In the genomic region with DNA sequence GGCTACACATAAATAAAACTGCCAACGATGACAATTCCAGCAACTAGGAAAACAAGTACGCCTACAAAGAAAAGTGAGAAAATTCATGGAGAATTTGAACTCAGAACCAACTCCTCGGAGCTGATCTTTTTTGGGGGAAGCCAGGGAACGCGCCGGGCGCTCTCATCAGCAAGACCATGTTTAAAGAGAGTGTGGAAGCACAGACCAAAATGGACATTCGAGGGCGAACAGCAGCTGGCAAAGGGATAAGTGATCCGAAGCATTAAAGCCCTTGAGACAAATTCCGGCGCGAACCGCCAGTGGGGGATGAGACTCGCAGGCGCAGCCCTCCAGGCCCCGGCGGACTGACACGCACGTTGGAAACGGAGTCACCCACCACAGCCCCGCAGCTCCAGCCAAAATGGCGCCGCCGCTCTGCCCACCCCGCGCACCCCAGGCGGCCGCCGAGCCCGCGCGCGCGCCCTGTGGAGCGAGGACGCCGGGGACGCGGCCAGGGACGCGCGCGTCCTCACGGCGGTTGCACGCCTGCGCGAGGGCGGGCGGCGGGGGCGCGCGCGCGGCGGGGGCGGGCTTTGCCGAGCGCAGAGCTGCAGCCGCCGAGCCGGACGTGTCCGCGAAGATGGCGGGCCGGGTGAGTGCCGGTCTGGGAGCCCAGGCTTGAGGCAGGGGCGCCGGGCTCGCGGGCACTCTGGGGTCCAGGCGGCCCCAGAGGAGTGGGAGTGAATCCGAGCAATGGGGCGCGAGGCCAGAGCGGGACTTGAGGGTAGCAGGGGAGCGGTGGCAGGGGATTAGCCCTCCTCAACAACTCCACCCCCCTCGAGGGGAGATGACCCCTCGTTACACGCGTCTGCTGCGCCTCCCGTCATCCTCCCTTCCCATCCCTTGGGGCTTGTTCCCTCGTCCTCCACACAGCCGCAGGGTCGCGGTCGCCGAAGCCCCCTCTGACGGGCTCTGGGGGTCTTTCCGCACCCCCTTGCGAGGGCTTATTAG, we compare ENCODE assay signal across 8 cellular contexts. TPM values are rescaled to one million over a fixed set of nuclear protein-coding genes. Genes with fewer than 3 reads are reported as not detected.
DNase-seq lines count a peak whose midpoint lies in the region; ATAC-seq, FAIRE-seq and TF ChIP-seq lines count a peak whose summit lies in the region.
"Not testable (repeated sequence)": the region's sequence is repeated elsewhere in the genome, so short reads cannot be mapped to it uniquely, and the experiment has no call there.

A gene (plus strand): TSS at position 513 of the 990 bp plus-strand sequence. CDS start 107 bp downstream, at position 620.

- H3K79me2 ChIP-seq in PC-9 (ENCODE audit: low read depth), result not testable (repeated sequence)

- not testable (repeated sequence) for H3K4me3 Mint-ChIP-seq in naive thymus-derived CD4-positive, alpha-beta T cell

- H3K9me2 ChIP-seq in PC-9 (ENCODE audit: insufficient read depth), result not testable (repeated sequence)

- not testable (repeated sequence) for H4K20me1 ChIP-seq in PC-9 (ENCODE audit: insufficient read depth)

- H3K27me3 Mint-ChIP-seq in naive thymus-derived CD4-positive, alpha-beta T cell, result not testable (repeated sequence)

- not testable (repeated sequence) for TF ChIP-seq POLR2A in GM12891 (IDR thresholded peaks at IDR 0.05; ENCODE audit: low read depth, low read length); adrenal gland (IDR thresholded peaks at IDR 0.05)

- not testable (repeated sequence) for TF ChIP-seq CTCF in PC-9 (conservative IDR thresholded peaks at IDR 0.05); adrenal gland (IDR thresholded peaks at IDR 0.05); thoracic aorta (IDR thresholded peaks at IDR 0.05)

- H3K36me3 Mint-ChIP-seq in naive thymus-derived CD4-positive, alpha-beta T cell, result not testable (repeated sequence)

- CTCF ChIA-PET in PC-9 (lab: Charles Lee); naive thymus-derived CD4-positive, alpha-beta T cell (lab: Charles Lee): not testable (repeated sequence)

- intact Hi-C loops in PC-9 (cut with micrococcal nuclease; ENCODE audit: unreplicated experiment); adrenal gland (cut with DNase I); Right ventricle myocardium inferior (cut with DNase I); naive thymus-derived CD4-positive, alpha-beta T cell (cut with micrococcal nuclease): not testable (repeated sequence)

- ATAC-seq in GM21526 (IDR thresholded peaks at IDR 0.05; ENCODE audit: low FRiP score, unreplicated experiment) (peak; percentile 61), HG03045 (IDR thresholded peaks at IDR 0.05; ENCODE audit: unreplicated experiment) (peak; percentile 79), Right ventricle myocardium inferior (peak; percentile 98), thoracic aorta (ENCODE audit: insufficient number of reproducible peaks, low FRiP score, low read depth) (peak; percentile 74)
- ATAC-seq in naive thymus-derived CD4-positive, alpha-beta T cell, result peak; percentile 98

- H3K27ac ChIP-seq in PC-9; adrenal gland; naive thymus-derived CD4-positive, alpha-beta T cell (ENCODE audit: low read depth, low read length); thoracic aorta: not testable (repeated sequence)

- H3K27me3 ChIP-seq in PC-9 (ENCODE audit: insufficient read depth, low read depth); adrenal gland; naive thymus-derived CD4-positive, alpha-beta T cell (ENCODE audit: control insufficient read depth in 2 of 2, insufficient read depth in 2 of 2, low read length in 2 of 2); thoracic aorta (replicated peaks; ENCODE audit: insufficient read depth): not testable (repeated sequence)

- not testable (repeated sequence) for H3F3A ChIP-seq in PC-9 (ENCODE audit: insufficient read depth, low read depth)

- not testable (repeated sequence) for H3K36me3 ChIP-seq in PC-9 (ENCODE audit: low read depth); adrenal gland (replicated peaks in 1 of 2); naive thymus-derived CD4-positive, alpha-beta T cell (ENCODE audit: control insufficient read depth in 2 of 3, insufficient read depth in 3 of 3, low read length in 3 of 3); thoracic aorta

- H2AFZ ChIP-seq in PC-9, result not testable (repeated sequence)

- H3K4me1 ChIP-seq in PC-9 (replicated peaks; ENCODE audit: insufficient read depth); adrenal gland (replicated peaks in 1 of 2); naive thymus-derived CD4-positive, alpha-beta T cell (ENCODE audit: control insufficient read depth in 2 of 2, insufficient read depth in 2 of 2, low read length in 2 of 2); thoracic aorta (ENCODE audit: control insufficient read depth in 1 of 2, low read depth in 2 of 2): not testable (repeated sequence)

- POLR2A ChIA-PET in PC-9 (lab: Charles Lee; ENCODE audit: unreplicated experiment); naive thymus-derived CD4-positive, alpha-beta T cell (lab: Charles Lee): not testable (repeated sequence)

- H3K4me2 ChIP-seq in PC-9, result not testable (repeated sequence)

- not testable (repeated sequence) for H3K9me3 Mint-ChIP-seq in naive thymus-derived CD4-positive, alpha-beta T cell

- H3K27ac Mint-ChIP-seq in naive thymus-derived CD4-positive, alpha-beta T cell, result not testable (repeated sequence)

- H3K4me1 Mint-ChIP-seq in naive thymus-derived CD4-positive, alpha-beta T cell, result not testable (repeated sequence)

- no CpG with 5 or more reads among the region's 95 CpGs for WGBS in adrenal gland, 4 donors

- H3K4me3 ChIP-seq in PC-9; adrenal gland; naive thymus-derived CD4-positive, alpha-beta T cell (ENCODE audit: low read length); thoracic aorta: not testable (repeated sequence)

- H3K9me3 ChIP-seq in PC-9 (ENCODE audit: insufficient read depth, low read depth); adrenal gland (replicated peaks in 1 of 3); naive thymus-derived CD4-positive, alpha-beta T cell (ENCODE audit: control insufficient read depth in 2 of 3, low read length in 3 of 3); thoracic aorta: not testable (repeated sequence)

- not testable (repeated sequence) for DNase-seq in GM12891 (ENCODE audit: insufficient read length, low spot score); PC-9; adrenal gland; Right ventricle myocardium inferior (ENCODE audit: missing footprints); naive thymus-derived CD4-positive, alpha-beta T cell; thoracic aorta (ENCODE audit: low spot score)

- peak; percentile 87 for FAIRE-seq in GM12891 (lab: Jason Lieb, UNC)

- TSS peak; percentile 80 for BruUV-seq in PC-9 (replicated peaks; lab: Mats Ljungman, UMichigan)

RNA-seq across cellular contexts. Expression of the gene that starts here (rescaled TPM):
- polyA plus RNA-seq in GM12891 (2012; ENCODE audit: low read depth, missing spikeins), result 14.6 TPM
- total RNA-seq in PC-9 (2021), result 23.3 and 40.0 TPM in 2 replicates
- 100 to 1,000 TPM in 1 of 8 donors, 10 to 100 TPM in 7; 28.7 to 101 (median 44.8) TPM for total RNA-seq in adrenal gland
- polyA plus RNA-seq in adrenal gland, result 10 to 100 TPM in 1 of 3 donors, 1 to 10 TPM in 2; 7.5 to 84.5 (median 9.4) TPM
- 26.8 TPM for total RNA-seq in Right ventricle myocardium inferior
- 10 to 100 TPM; 35.3 to 59.8 (median 43.2) TPM for total RNA-seq in naive thymus-derived CD4-positive, alpha-beta T cell
- polyA plus RNA-seq in naive thymus-derived CD4-positive, alpha-beta T cell, result 10 to 100 TPM; 13.0 to 23.0 TPM
- 10 to 100 TPM; 27.2 to 27.9 TPM for total RNA-seq in thoracic aorta
